Comparison of ENCODE assay signal across 14 cellular contexts in genomic region chr3:4716731-4717362, GRCh38.
DNase-seq lines count a peak whose midpoint lies in the region; ATAC-seq and TF ChIP-seq lines count a peak whose summit lies in the region.
"Had no signal": no experiment of that assay in that cellular context is flagged by ENCODE, and none has a peak within 500 bp of the region (broad histone marks: within the 10 kb centered on the region; RNA-seq: fewer than 3 reads in every experiment).

No MANE protein-coding gene starts in this region.

- H3K79me2 ChIP-seq in ACC112 (ENCODE audit: control insufficient read depth, insufficient read depth, low read length, unreplicated experiment), result no peaks in the 10 kb centered on the region
- H3K79me2 ChIP-seq in fibroblast of lung (ENCODE audit: control insufficient read depth, insufficient read depth, low read length), result no peaks in the 10 kb centered on the region

- peak overlapping the region; percentile 63 for H3K27ac ChIP-seq in ACC112 (ENCODE audit: low read depth, low read length)
- peak overlapping the region; percentile 65 for H3K27ac ChIP-seq in fibroblast of lung (ENCODE audit: insufficient read depth, low read length)
- peak overlapping the region; percentile 47 for H3K27ac ChIP-seq in psoas muscle

- WGBS in psoas muscle, 3 donors, result 42 to 72% (median 54%) methylated on average over 13 of the region's 13 CpGs

- intact Hi-C loops in psoas muscle (cut with DNase I), result loop anchor here (2.0 to 10.0 kb wide), 3 partner anchors 308 to 478 kb away; no protein-coding TSS in a partner anchor

- peak overlapping the region; percentile 77 for H2AFZ ChIP-seq in ACC112 (ENCODE audit: low read length, unreplicated experiment)
- no peak overlapping the region for H2AFZ ChIP-seq in fibroblast of lung (ENCODE audit: low read length)

- H3K4me1 ChIP-seq in ACC112 (ENCODE audit: control insufficient read depth, insufficient read depth, low read length, unreplicated experiment) (peaks cover 31% of the 10 kb centered on the region), fibroblast of lung (ENCODE audit: control insufficient read depth, extremely low read depth, insufficient read depth, low read length) (peaks cover 23% of the 10 kb centered on the region), psoas muscle (peaks cover 37% of the 10 kb centered on the region)
- H3K4me1 ChIP-seq: BE2C had no signal

- no peak for TF ChIP-seq CTCF in fibroblast of lung (conservative IDR thresholded peaks at IDR 0.05 in 1 of 2, IDR thresholded peaks at IDR 0.05 in 1 of 2; ENCODE audit: low read depth in 1 of 2, low read length in 2 of 2)
- TF ChIP-seq CTCF in psoas muscle (IDR thresholded peaks at IDR 0.05), result no peak
- TF ChIP-seq CTCF in GM13977 (IDR thresholded peaks at IDR 0.05; ENCODE audit: extremely low read depth, insufficient read depth, missing control alignments), result no peak

- no peaks in the 10 kb centered on the region for H4K20me1 ChIP-seq in fibroblast of lung (ENCODE audit: control insufficient read depth, extremely low read depth, insufficient read depth, low read length)

- H3K27me3 ChIP-seq in ACC112 (ENCODE audit: insufficient read depth, low read length), result no peaks in the 10 kb centered on the region
- no peaks in the 10 kb centered on the region for H3K27me3 ChIP-seq in fibroblast of lung (ENCODE audit: control insufficient read depth, insufficient read depth, low read length)
- H3K27me3 ChIP-seq in psoas muscle (ENCODE audit: insufficient read depth in 3 of 3, low read length in 2 of 3), result no peaks in the 10 kb centered on the region
- H3K27me3 ChIP-seq: adrenal gland, BE2C had no signal

- peak overlapping the region; percentile 30 for H3K4me2 ChIP-seq in fibroblast of lung (ENCODE audit: extremely low read depth, insufficient read depth, low read length)

- H3K9ac ChIP-seq in fibroblast of lung (ENCODE audit: insufficient read depth, low read length), result no peak overlapping the region

- H3K9me3 ChIP-seq in fibroblast of lung (ENCODE audit: control insufficient read depth, insufficient read depth, low read depth, low read length), result no peaks in the 10 kb centered on the region
- no peaks in the 10 kb centered on the region for H3K9me3 ChIP-seq in psoas muscle
- H3K9me3 ChIP-seq: adrenal gland, BE2C had no signal

- DNase-seq in LHCN-M2 (ENCODE audit: low read depth), result peak; percentile 54
- DNase-seq in fibroblast of lung (ENCODE audit: low read depth in 2 of 2), result peak in 1 of 2 donors; percentile 76
- no peak for DNase-seq in psoas muscle
- DNase-seq in GM13977 (ENCODE audit: low spot score), result no peak
- no peak for DNase-seq in stimulated activated CD4-positive, alpha-beta T cell treated with anti-CD3 and anti-CD28 coated beads, Interleukin-2, amount 100 ng/mL, for 24 hours
- DNase-seq in activated CD4-positive, alpha-beta T cell treated with anti-CD3 and anti-CD28 coated beads, Interleukin-2, amount 50 U/mL, for 4 hours, result no peak
- DNase-seq: adrenal gland; BE2C; naive thymus-derived CD8-positive, alpha-beta T cell; NCI-H1694 treated with DMSO at 0.1 percent for 48 hours; stimulated activated naive CD8-positive, alpha-beta T cell treated with anti-CD3 and anti-CD28 coated beads, Interleukin-15, amount 100 ng/mL, for 72 hours; SW 1271 had no signal

- no peaks in the 10 kb centered on the region for H3K36me3 ChIP-seq in ACC112 (ENCODE audit: insufficient read depth, low read length)
- no peaks in the 10 kb centered on the region for H3K36me3 ChIP-seq in fibroblast of lung (ENCODE audit: control insufficient read depth, insufficient read depth, low read length)
- H3K36me3 ChIP-seq in psoas muscle (ENCODE audit: insufficient read depth in 1 of 2, low read depth in 1 of 2), result peaks cover 0 to 5% of the 10 kb centered on the region in 2 donors

- in situ Hi-C loops in GM13977 (cut with MboI; ENCODE audit: low pct_unique_long_range_greater_than_20kb, low sequenced_read_pairs, unreplicated experiment), result loop anchor here (10.0 kb wide), 2 partner anchors 258 to 338 kb away; partner anchors contain the start of gene BHLHE40

- ATAC-seq in psoas muscle (peak in 1 of 4 donors; percentile 18), GM18873 (IDR thresholded peaks at IDR 0.05; ENCODE audit: low FRiP score, unreplicated experiment) (no peak)
- ATAC-seq: naive thymus-derived CD8-positive, alpha-beta T cell; stimulated activated naive CD8-positive, alpha-beta T cell treated with anti-CD3 and anti-CD28 coated beads, Interleukin-15, amount 100 ng/mL, for 72 hours had no signal

- H3K4me3 ChIP-seq in ACC112 (ENCODE audit: low read depth, low read length) (no peak overlapping the region), fibroblast of lung (replicated peaks in 1 of 4; ENCODE audit: control extremely low read depth in 1 of 4, insufficient read depth in 1 of 4, low read depth in 3 of 4, low read length in 4 of 4) (no peak overlapping the region), psoas muscle (no peak overlapping the region)
- H3K4me3 ChIP-seq: adrenal gland had no signal
